ENCODE assay signal across 16 cellular contexts in genomic region chrX:105126201-105126600, GRCh38.
"Had no signal": no experiment of that assay in that cellular context is flagged by ENCODE, and none has a peak within 500 bp of the region (broad histone marks: within the 10 kb centered on the region; RNA-seq: fewer than 3 reads in every experiment).

No MANE protein-coding gene starts in this region.

- H3K27me3 ChIP-seq: neutrophil, stomach, testis had no signal

- H3K27ac ChIP-seq: heart left ventricle, left lung, neutrophil, stomach, testis had no signal

- H3K4me1 ChIP-seq: heart left ventricle, left lung, stomach, testis had no signal

- DNase-seq: activated CD4-positive, CD25-positive, alpha-beta regulatory T cell treated with anti-CD3 and anti-CD28 coated beads, Interleukin-2, amount 50 U/mL, for 72 hours; activated naive CD4-positive, alpha-beta T cell treated with Interleukin-2 at 50 U/mL for 16 hours; activated T-cell treated with anti-CD3 and anti-CD28 coated beads for 4 hours; cortex of kidney; effector CD4-positive, alpha-beta T cell; foreskin melanocyte; heart left ventricle; left lung; natural killer cell; retina; stimulated activated CD4-positive, alpha-beta T cell treated with anti-CD3 and anti-CD28 coated beads, Interleukin-12 subunit alpha, Interleukin-12 subunit beta, amount 100 ng/mL, for 4 hours; stimulated activated CD4-positive, alpha-beta T cell treated with anti-CD3 and anti-CD28 coated beads, Interleukin-2, amount 100 ng/mL, for 24 hours; stomach; testis had no signal

- ATAC-seq: activated T-helper 17 cell treated with anti-CD3 and anti-CD28 coated beads, Interleukin-2, amount 50 U/mL, for 72 hours; heart left ventricle; left lung; natural killer cell had no signal
